Comparison of ENCODE assay signal across 9 cellular contexts in genomic region chr6:15322781-15323536, GRCh38.
A peak's percentile ranks its signal among the peaks of the same experiment; 100 is the strongest.
DNase-seq lines count a peak whose midpoint lies in the region; ATAC-seq and TF ChIP-seq lines count a peak whose summit lies in the region.
"Had no signal": no experiment of that assay in that cellular context is flagged by ENCODE, and none has a peak within 500 bp of the region (broad histone marks: within the 10 kb centered on the region; RNA-seq: fewer than 3 reads in every experiment).

No MANE protein-coding gene starts in this region.

- no peak overlapping the region for H3K27ac ChIP-seq in lower lobe of right lung

- ATAC-seq in lower lobe of right lung (peak; percentile 25 to 39), GM21447 (IDR thresholded peaks at IDR 0.05; ENCODE audit: unreplicated experiment) (no peak)
- ATAC-seq: CD8-positive, alpha-beta T cell had no signal

- peaks cover 5% of the 10 kb centered on the region for H3K4me1 ChIP-seq in lower lobe of right lung

- intact Hi-C loops in lower lobe of right lung (cut with DNase I): no loop called here

- H3K36me3 ChIP-seq in lower lobe of right lung: no peaks in the 10 kb centered on the region

- no peaks in the 10 kb centered on the region for H3K9me3 ChIP-seq in lower lobe of right lung

- H3K27me3 ChIP-seq in lower lobe of right lung (ENCODE audit: low read depth): no peaks in the 10 kb centered on the region

- TF ChIP-seq CTCF in astrocyte of the cerebellum (IDR thresholded peaks at IDR 0.05; ENCODE audit: low read depth, low read length, missing control alignments) (no peak), lower lobe of right lung (IDR thresholded peaks at IDR 0.05) (no peak)

- in situ Hi-C loops in astrocyte of the cerebellum (cut with HindIII; ENCODE audit: low sequenced_read_pairs): no loop called here

- H3K4me3 ChIP-seq in astrocyte of the cerebellum (ENCODE audit: low read depth, low read length) (no peak overlapping the region), lower lobe of right lung (no peak overlapping the region)

- DNase-seq in 8988T (peak; percentile 22), H4 (ENCODE audit: low spot score) (peak; percentile 30), astrocyte of the cerebellum (ENCODE audit: low read depth) (peak; percentile 80), lower lobe of right lung (no peak), DMS79 (lab: John Stamatoyannopoulos, UW) (no peak), NCI-H2171 (lab: John Stamatoyannopoulos, UW) (no peak), NCI-H1105 treated with DMSO at 0.1 percent for 48 hours (lab: John Stamatoyannopoulos, UW) (no peak)

Comparison
In these comparisons a context has a peak if more than half of its experiments do, and no peak if none do; other contexts are left out.
1. DNase-seq: peak in 8988T (single experiment), H4 (single experiment) and astrocyte of the cerebellum (single experiment); none in lower lobe of right lung (single experiment), DMS79 (single experiment), NCI-H2171 (single experiment) and NCI-H1105 treated with DMSO at 0.1 percent for 48 hours (single experiment).